Comparison of ENCODE assay signal across 29 cellular contexts in the genomic region with DNA sequence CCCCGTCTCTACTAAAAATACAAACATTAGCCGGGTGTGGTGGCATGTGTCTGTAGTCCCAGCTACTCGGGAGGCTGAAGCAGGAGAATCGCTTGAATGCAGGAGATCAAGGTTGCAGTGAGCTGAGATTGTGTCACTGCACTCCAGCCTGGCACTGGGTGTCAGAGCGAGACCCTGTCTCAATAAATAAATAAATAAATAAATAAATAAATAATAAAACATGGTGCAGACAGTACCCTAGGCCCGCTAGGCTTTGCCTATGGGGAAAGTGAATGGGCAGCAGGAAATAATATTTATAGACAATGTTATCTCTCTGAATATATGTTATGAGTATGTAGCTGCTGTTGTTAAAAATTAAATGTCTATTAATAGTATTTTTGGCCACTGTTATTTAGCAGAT.
"Had no signal": no experiment of that assay in that cellular context is flagged by ENCODE, and none has a peak within 500 bp of the region (broad histone marks: within the 10 kb centered on the region; RNA-seq: fewer than 3 reads in every experiment).

No MANE protein-coding gene starts in this region.

- H3K27ac Mint-ChIP-seq: stimulated activated effector memory CD8-positive, alpha-beta T cell treated with anti-CD3 and anti-CD28 coated beads, Interleukin-12 subunit alpha, Interleukin-12 subunit beta, amount 100 ng/mL, for 72 hours; stimulated activated memory B cell treated with anti-CD40 and anti-IgM and Interleukin-4, amounts not matched to agents 10 μg/mL and 1 μg/mL and 100 μg/mL, for 72 hours; stimulated activated naive B cell treated with anti-CD40 and anti-IgM and Interleukin-4, amounts not matched to agents 10 μg/mL and 1 μg/mL and 100 μg/mL, for 72 hours; stimulated activated naive CD8-positive, alpha-beta T cell treated with anti-CD3 and anti-CD28 coated beads, Interleukin-15, Interleukin-2, amounts not matched to agents 100 ng/mL and 50 ng/mL, for 24 hours; type B pancreatic cell had no signal

- H3K4me1 Mint-ChIP-seq: stimulated activated effector memory CD8-positive, alpha-beta T cell treated with anti-CD3 and anti-CD28 coated beads, Interleukin-12 subunit alpha, Interleukin-12 subunit beta, amount 100 ng/mL, for 72 hours; stimulated activated naive B cell treated with anti-CD40 and anti-IgM and Interleukin-4, amounts not matched to agents 10 μg/mL and 1 μg/mL and 100 μg/mL, for 72 hours; stimulated activated naive CD8-positive, alpha-beta T cell treated with anti-CD3 and anti-CD28 coated beads, Interleukin-15, amount 100 ng/mL, for 72 hours had no signal

- H3K4me3 Mint-ChIP-seq: stimulated activated effector memory CD8-positive, alpha-beta T cell treated with anti-CD3 and anti-CD28 coated beads, Interleukin-12 subunit alpha, Interleukin-12 subunit beta, amount 100 ng/mL, for 72 hours; stimulated activated memory B cell treated with anti-CD40 and anti-IgM and Interleukin-4, amounts not matched to agents 10 μg/mL and 1 μg/mL and 100 μg/mL, for 72 hours; stimulated activated naive B cell treated with anti-CD40 and anti-IgM and Interleukin-4, amounts not matched to agents 10 μg/mL and 1 μg/mL and 100 μg/mL, for 72 hours; stimulated activated naive CD8-positive, alpha-beta T cell treated with anti-CD3 and anti-CD28 coated beads, Interleukin-15, amount 100 ng/mL, for 72 hours; stimulated activated naive CD8-positive, alpha-beta T cell treated with anti-CD3 and anti-CD28 coated beads, Interleukin-15, Interleukin-2, amounts not matched to agents 100 ng/mL and 50 ng/mL, for 24 hours; type B pancreatic cell had no signal

- DNase-seq: stimulated activated CD4-positive, alpha-beta T cell treated with anti-CD3 and anti-CD28 coated beads, Interleukin-2, amount 100 ng/mL, for 48 hours; stimulated activated CD4-positive, alpha-beta T cell treated with anti-CD3 and anti-CD28 coated beads, Interleukin-4, amount 100 ng/mL, for 1 hour; stimulated activated CD4-positive, alpha-beta T cell treated with anti-CD3 and anti-CD28 coated beads, Interleukin-4, amount 100 ng/mL, for 24 hours; stimulated activated CD4-positive, alpha-beta T cell treated with anti-CD3 and anti-CD28 coated beads, Interleukin-4, amount 100 ng/mL, for 4 hours; stimulated activated CD8-positive, alpha-beta memory T cell treated with anti-CD3 and anti-CD28 coated beads, Interleukin-4, amount 100 ng/mL, for 48 hours; stimulated activated naive B cell treated with anti-CD40 and anti-IgM and Interleukin-4, amounts not matched to agents 10 μg/mL and 1 μg/mL and 100 μg/mL, for 72 hours; stimulated activated naive CD4-positive, alpha-beta T cell; stimulated activated naive CD4-positive, alpha-beta T cell treated with Interleukin-2 at 50 U/mL for 16 hours; stimulated activated naive CD8-positive, alpha-beta T cell treated with anti-CD3 and anti-CD28 coated beads, Interleukin-15, amount 100 ng/mL, for 72 hours; stimulated activated naive CD8-positive, alpha-beta T cell treated with anti-CD3 and anti-CD28 coated beads, Interleukin-15, Interleukin-2, amounts not matched to agents 100 U/mL and 50 U/mL, for 24 hours; stomach; substantia nigra; testis; thyroid gland; tibial artery; transverse colon; trophoblast cell; upper lobe of left lung; upper lobe of right lung; uterus had no signal

- ATAC-seq: stimulated activated effector memory CD8-positive, alpha-beta T cell treated with anti-CD3 and anti-CD28 coated beads, Interleukin-12 subunit alpha, Interleukin-12 subunit beta, amount 100 ng/mL, for 72 hours; stimulated activated memory B cell treated with anti-CD40 and anti-IgM and Interleukin-4, amounts not matched to agents 10 μg/mL and 1 μg/mL and 100 μg/mL, for 72 hours; stimulated activated naive B cell treated with anti-CD40 and anti-IgM and Interleukin-4, amounts not matched to agents 10 μg/mL and 1 μg/mL and 100 μg/mL, for 72 hours; stimulated activated naive CD8-positive, alpha-beta T cell treated with anti-CD3 and anti-CD28 coated beads, Interleukin-15, amount 100 ng/mL, for 72 hours; stimulated activated naive CD8-positive, alpha-beta T cell treated with anti-CD3 and anti-CD28 coated beads, Interleukin-15, Interleukin-2, amounts not matched to agents 100 U/mL and 50 U/mL, for 24 hours; upper lobe of right lung had no signal

- H3K9me3 Mint-ChIP-seq: stimulated activated effector memory CD8-positive, alpha-beta T cell treated with anti-CD3 and anti-CD28 coated beads, Interleukin-12 subunit alpha, Interleukin-12 subunit beta, amount 100 ng/mL, for 72 hours; stimulated activated memory B cell treated with anti-CD40 and anti-IgM and Interleukin-4, amounts not matched to agents 10 μg/mL and 1 μg/mL and 100 μg/mL, for 72 hours; stimulated activated naive B cell treated with anti-CD40 and anti-IgM and Interleukin-4, amounts not matched to agents 10 μg/mL and 1 μg/mL and 100 μg/mL, for 72 hours; stimulated activated naive CD8-positive, alpha-beta T cell treated with anti-CD3 and anti-CD28 coated beads, Interleukin-15, amount 100 ng/mL, for 72 hours; stimulated activated naive CD8-positive, alpha-beta T cell treated with anti-CD3 and anti-CD28 coated beads, Interleukin-15, Interleukin-2, amounts not matched to agents 100 ng/mL and 50 ng/mL, for 24 hours; type B pancreatic cell had no signal

- H3K36me3 Mint-ChIP-seq: stimulated activated effector memory CD8-positive, alpha-beta T cell treated with anti-CD3 and anti-CD28 coated beads, Interleukin-12 subunit alpha, Interleukin-12 subunit beta, amount 100 ng/mL, for 72 hours; stimulated activated memory B cell treated with anti-CD40 and anti-IgM and Interleukin-4, amounts not matched to agents 10 μg/mL and 1 μg/mL and 100 μg/mL, for 72 hours; stimulated activated naive B cell treated with anti-CD40 and anti-IgM and Interleukin-4, amounts not matched to agents 10 μg/mL and 1 μg/mL and 100 μg/mL, for 72 hours; type B pancreatic cell had no signal

- H3K4me1 ChIP-seq: thyroid gland, tibial nerve, upper lobe of left lung, upper lobe of right lung, uterus, vagina had no signal

- H3K27me3 ChIP-seq: stomach, suprapubic skin, testis, thyroid gland, tibial artery, tibial nerve, transverse colon, upper lobe of left lung, upper lobe of right lung, uterus, vagina had no signal

- H3K27me3 Mint-ChIP-seq: stimulated activated memory B cell treated with anti-CD40 and anti-IgM and Interleukin-4, amounts not matched to agents 10 μg/mL and 1 μg/mL and 100 μg/mL, for 72 hours; stimulated activated naive CD8-positive, alpha-beta T cell treated with anti-CD3 and anti-CD28 coated beads, Interleukin-15, amount 100 ng/mL, for 72 hours; type B pancreatic cell had no signal

- FAIRE-seq: urothelium cell line had no signal

- H3K4me3 ChIP-seq: stomach, suprapubic skin, testis, thoracic aorta, thyroid gland, tibial artery, tibial nerve, transverse colon, upper lobe of left lung, upper lobe of right lung, uterus, vagina had no signal

- H3K36me3 ChIP-seq: stomach, suprapubic skin, thoracic aorta, thyroid gland, tibial artery, tibial nerve, transverse colon, upper lobe of left lung, upper lobe of right lung, uterus, vagina had no signal

- H3K27ac ChIP-seq: stomach, suprapubic skin, testis, thoracic aorta, thyroid gland, tibial artery, tibial nerve, transverse colon, upper lobe of left lung, upper lobe of right lung, uterus, vagina had no signal

- H3K9me3 ChIP-seq: stomach, suprapubic skin, testis, thoracic aorta, thyroid gland, tibial artery, tibial nerve, transverse colon, upper lobe of left lung, upper lobe of right lung, uterus, vagina had no signal
